Comparison of ENCODE assay signal across 18 cellular contexts in the genomic region with DNA sequence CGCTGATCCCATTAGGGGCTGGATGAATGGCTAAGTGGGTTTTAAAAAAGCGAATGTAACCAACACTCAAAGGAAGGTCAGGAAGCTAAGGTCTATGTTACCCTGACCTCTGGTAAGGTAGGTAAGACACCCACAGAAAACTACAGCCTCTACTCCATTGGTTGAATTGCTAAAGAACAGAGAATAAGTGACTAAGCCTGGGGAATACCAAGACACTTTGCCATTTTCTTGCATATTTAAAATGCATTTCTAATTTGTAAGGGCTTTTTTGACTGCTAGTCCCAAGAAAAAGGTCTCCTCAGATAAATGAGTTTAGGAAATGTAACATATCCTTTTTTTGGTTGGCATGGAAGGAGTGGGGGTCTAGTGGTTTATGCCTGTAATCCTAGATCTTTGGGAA.
"Had no signal": no experiment of that assay in that cellular context is flagged by ENCODE, and none has a peak within 500 bp of the region (broad histone marks: within the 10 kb centered on the region; RNA-seq: fewer than 3 reads in every experiment).

No MANE protein-coding gene starts in this region.

- DNase-seq: activated CD4-positive, alpha-beta T cell treated with anti-CD3 and anti-CD28 coated beads, Interleukin-2, amount 50 U/mL, for 48 hours; activated naive CD4-positive, alpha-beta T cell treated with anti-CD3 and anti-CD28 coated beads for 36 hours; aorta; cerebellar nuclear complex; cortex of kidney; glutamatergic neuron; hypothalamus; islet precursor cell; stimulated activated naive CD8-positive, alpha-beta T cell treated with anti-CD3 and anti-CD28 coated beads, Interleukin-15, Interleukin-2, amounts not matched to agents 100 U/mL and 50 U/mL, for 24 hours; substantia nigra; tibial artery had no signal

- FAIRE-seq: bronchial epithelial cell, TTC549 had no signal

- H3K4me3 ChIP-seq: tibial artery had no signal

- H3K36me3 ChIP-seq: tibial artery had no signal

- H3K9me3 ChIP-seq: tibial artery had no signal

- H3K27ac ChIP-seq: tibial artery had no signal

- H3K27me3 ChIP-seq: tibial artery had no signal

- H3K4me3 Mint-ChIP-seq: activated naive CD4-positive, alpha-beta T cell treated with anti-CD3 and anti-CD28 coated beads for 36 hours; neural crest cell; T-helper 2 cell treated with Interferon-gamma antibody and Interleukin-4, amounts not matched to agents 5 μg/mL and 100 μg/mL, for 36 hours had no signal

- H3K9me3 Mint-ChIP-seq: activated naive CD4-positive, alpha-beta T cell treated with anti-CD3 and anti-CD28 coated beads for 36 hours; neural crest cell had no signal

- H3K27ac Mint-ChIP-seq: activated naive CD4-positive, alpha-beta T cell treated with anti-CD3 and anti-CD28 coated beads for 36 hours; activated T-helper 2 cell treated with anti-CD3 and anti-CD28 coated beads, Interferon-gamma antibody, Interleukin-2, Interleukin-4, amounts not matched to agents 10 μg/mL and 5 μg/mL and 100 μg/mL, durations not matched to agents 14 hours and 24 hours and 36 hours; progenitor cell of endocrine pancreas; T-helper 2 cell treated with Interferon-gamma antibody and Interleukin-4, amounts not matched to agents 5 μg/mL and 100 μg/mL, for 36 hours had no signal

- ATAC-seq: left lobe of liver; stimulated activated naive CD8-positive, alpha-beta T cell treated with anti-CD3 and anti-CD28 coated beads, Interleukin-15, Interleukin-2, amounts not matched to agents 100 U/mL and 50 U/mL, for 24 hours had no signal

- H3K27me3 Mint-ChIP-seq: progenitor cell of endocrine pancreas had no signal
